5 cellular contexts compared by ENCODE assay signal in genomic region chr15:45004590-45005175, GRCh38. TPM values are rescaled to one million over a fixed set of nuclear protein-coding genes. Genes with fewer than 3 reads are reported as not detected.
"Had no signal": no experiment of that assay in that cellular context is flagged by ENCODE, and none has a peak within 500 bp of the region (broad histone marks: within the 10 kb centered on the region; RNA-seq: fewer than 3 reads in every experiment).

No MANE protein-coding gene starts in this region.

RNA-seq across cellular contexts. Expression of gene TERB2, which starts 48.2 kb away (rescaled TPM):
- total RNA-seq: M059J, PC-3, Peyer's patch, Right ventricle myocardium superior, SJSA1 had no signal
